Comparison of ENCODE assay signal across 11 cellular contexts in the genomic region with DNA sequence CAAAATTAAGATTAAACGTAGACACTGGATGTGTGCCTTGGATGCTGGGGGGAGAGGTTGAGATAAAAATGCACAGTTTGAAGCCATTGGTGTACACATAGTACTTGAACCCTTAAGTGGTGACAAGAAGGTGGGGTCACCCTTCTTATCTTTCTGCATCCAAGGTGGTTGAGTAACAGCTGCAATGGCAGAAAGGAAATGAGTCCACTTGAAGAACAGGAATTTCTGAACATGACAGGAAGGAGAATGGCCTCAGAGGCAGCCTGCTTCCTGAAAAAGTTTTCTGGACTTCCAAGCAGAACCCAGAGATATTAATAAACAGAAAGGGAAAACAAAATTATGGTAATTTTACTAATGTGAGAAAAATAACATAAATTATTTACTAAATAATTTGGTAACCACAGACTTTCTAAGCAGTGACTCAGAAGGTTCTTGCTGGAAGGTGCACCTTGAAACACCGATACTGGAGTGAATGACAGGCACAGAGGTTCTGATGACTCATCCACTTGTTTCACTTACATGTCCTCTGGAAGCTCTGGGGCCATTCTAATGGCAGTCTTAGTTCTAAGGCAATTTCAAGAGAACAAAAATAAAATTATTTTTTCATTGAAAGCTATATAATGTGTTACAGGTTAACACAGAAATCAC.
A peak's percentile ranks its signal among the peaks of the same experiment; 100 is the strongest.
DNase-seq lines count a peak whose midpoint lies in the region; ATAC-seq and TF ChIP-seq lines count a peak whose summit lies in the region.
"Had no signal": no experiment of that assay in that cellular context is flagged by ENCODE, and none has a peak within 500 bp of the region (broad histone marks: within the 10 kb centered on the region; RNA-seq: fewer than 3 reads in every experiment).

No MANE protein-coding gene starts in this region.

- H3K79me2 ChIP-seq in PC-9 (ENCODE audit: low read depth), result no peaks in the 10 kb centered on the region
- no peaks in the 10 kb centered on the region for H3K79me2 ChIP-seq in smooth muscle cell (ENCODE audit: low read depth)
- no peaks in the 10 kb centered on the region for H3K79me2 ChIP-seq in mesendoderm (ENCODE audit: control insufficient read depth, insufficient read depth, low read length)

- peak; percentile 76 for ATAC-seq in activated CD4-positive, alpha-beta T cell treated with anti-CD3 and anti-CD28 coated beads for 36 hours
- peak; percentile 94 for ATAC-seq in HG02884 (IDR thresholded peaks at IDR 0.05; ENCODE audit: unreplicated experiment)

- H3K9me3 Mint-ChIP-seq in activated CD4-positive, alpha-beta T cell treated with anti-CD3 and anti-CD28 coated beads for 36 hours (ENCODE audit: low read depth), result no peaks in the 10 kb centered on the region

- no peak overlapping the region for H2BK5ac ChIP-seq in mesendoderm (ENCODE audit: low read length)

- no TSS peak for BruUV-seq in PC-9 (replicated peaks; lab: Mats Ljungman, UMichigan)

- no peak overlapping the region for H2AK5ac ChIP-seq in mesendoderm (ENCODE audit: low read length)

- H3K4ac ChIP-seq in mesendoderm (ENCODE audit: low read depth, low read length), result no peak overlapping the region

- H3K27me3 Mint-ChIP-seq in activated CD4-positive, alpha-beta T cell treated with anti-CD3 and anti-CD28 coated beads for 36 hours, result peaks cover 2% of the 10 kb centered on the region

- H3K9ac ChIP-seq in smooth muscle cell (ENCODE audit: low read depth) (peak overlapping the region; percentile 6), mesendoderm (ENCODE audit: low read length) (no peak overlapping the region)

- H3F3A ChIP-seq in PC-9 (ENCODE audit: insufficient read depth, low read depth) (peaks cover 14% of the 10 kb centered on the region; the same call in 1 of the 2 replicates), smooth muscle cell (ENCODE audit: low read depth) (no peaks in the 10 kb centered on the region)

- intact Hi-C loops in activated CD4-positive, alpha-beta T cell treated with anti-CD3 and anti-CD28 coated beads for 36 hours (cut with DNase I, micrococcal nuclease), result no loop called here
- intact Hi-C loops in PC-9 (cut with micrococcal nuclease; ENCODE audit: unreplicated experiment), result loop anchor here (1.0 to 2.0 kb wide), 2 partner anchors 84 to 120 kb away; partner anchors contain the start of gene HS3ST1

- H3K27me3 ChIP-seq in PC-9 (ENCODE audit: insufficient read depth, low read depth), result no peaks in the 10 kb centered on the region
- no peaks in the 10 kb centered on the region for H3K27me3 ChIP-seq in smooth muscle cell (ENCODE audit: low read depth)
- H3K27me3 ChIP-seq in mesendoderm (ENCODE audit: insufficient read depth, low read length, poor library complexity), result no peaks in the 10 kb centered on the region

- peaks cover 11% of the 10 kb centered on the region for H3K4me1 Mint-ChIP-seq in activated CD4-positive, alpha-beta T cell treated with anti-CD3 and anti-CD28 coated beads for 36 hours

- H3K4me1 ChIP-seq in PC-9 (replicated peaks; ENCODE audit: insufficient read depth), result peaks cover 29% of the 10 kb centered on the region
- H3K4me1 ChIP-seq in smooth muscle cell (ENCODE audit: low read depth), result no peaks in the 10 kb centered on the region
- H3K4me1 ChIP-seq in mesendoderm (ENCODE audit: control insufficient read depth, low read depth, low read length), result no peaks in the 10 kb centered on the region

- H2AFZ ChIP-seq in PC-9, result no peak overlapping the region
- no peak overlapping the region for H2AFZ ChIP-seq in smooth muscle cell (ENCODE audit: low read depth)

- peak; percentile 8 for DNase-seq in activated CD4-positive, alpha-beta T cell treated with anti-CD3 and anti-CD28 coated beads for 36 hours
- no peak for DNase-seq in activated CD4-positive, alpha-beta T cell treated with anti-CD3 and anti-CD28 coated beads, Interleukin-2, amount 50 U/mL, for 4 hours
- DNase-seq in PC-9 (peak; percentile 29 to 77), smooth muscle cell (lab: John Stamatoyannopoulos, UW; ENCODE audit: unreplicated experiment) (no peak), NCI-H2107 treated with DMSO at 0.1 percent for 48 hours (lab: John Stamatoyannopoulos, UW; ENCODE audit: unreplicated experiment) (no peak), mesendoderm (no peak), T1000 (lab: John Stamatoyannopoulos, UW) (no peak)
- DNase-seq: NCI-H2029 treated with DMSO at 0.1 percent for 48 hours had no signal

- TF ChIP-seq CTCF in PC-9 (conservative IDR thresholded peaks at IDR 0.05), result no peak
- TF ChIP-seq CTCF in smooth muscle cell (IDR thresholded peaks at IDR 0.05; ENCODE audit: borderline replicate concordance, insufficient read depth, poor library complexity, severe bottlenecking), result no peak

- POLR2A ChIA-PET in activated CD4-positive, alpha-beta T cell treated with anti-CD3 and anti-CD28 coated beads for 36 hours (lab: Charles Lee), result no interaction called here
- POLR2A ChIA-PET in PC-9 (lab: Charles Lee; ENCODE audit: unreplicated experiment), result interaction anchor here (0.6 kb wide), 3 partner anchors 37 to 150 kb away, joined by 3 to 4 read pairs (median 3); no protein-coding TSS in a partner anchor

- H3K4me2 ChIP-seq in PC-9 (peak overlapping the region; percentile 49), smooth muscle cell (peak overlapping the region; percentile 16), mesendoderm (ENCODE audit: low read length) (no peak overlapping the region)

- H4K5ac ChIP-seq in mesendoderm (ENCODE audit: low read length), result no peak overlapping the region

- H3K36me3 ChIP-seq in PC-9 (ENCODE audit: low read depth) (no peaks in the 10 kb centered on the region), smooth muscle cell (ENCODE audit: low read depth) (no peaks in the 10 kb centered on the region), mesendoderm (ENCODE audit: control insufficient read depth, insufficient read depth, low read length) (no peaks in the 10 kb centered on the region)

- H4K8ac ChIP-seq in mesendoderm (ENCODE audit: low read depth, low read length), result no peak overlapping the region

- H4K20me1 ChIP-seq in PC-9 (ENCODE audit: insufficient read depth) (no peaks in the 10 kb centered on the region), smooth muscle cell (ENCODE audit: low read depth) (no peaks in the 10 kb centered on the region)

- H2BK120ac ChIP-seq in mesendoderm (ENCODE audit: low read depth, low read length), result no peak overlapping the region

- H3K18ac ChIP-seq in mesendoderm (ENCODE audit: low read length), result no peak overlapping the region

- no peak overlapping the region for H3K4me3 Mint-ChIP-seq in activated CD4-positive, alpha-beta T cell treated with anti-CD3 and anti-CD28 coated beads for 36 hours

- H3K27ac ChIP-seq in PC-9 (peak overlapping the region; percentile 93), smooth muscle cell (ENCODE audit: low read depth) (peak overlapping the region; percentile 82), mesendoderm (ENCODE audit: low read depth, low read length) (no peak overlapping the region)
- H3K27ac ChIP-seq: coronary artery, VCaP had no signal

- 0 out of 2 replicates have a peak overlapping the region, but pooled peaks have one; percentile 10 for H3K4me3 ChIP-seq in PC-9
- no peak overlapping the region for H3K4me3 ChIP-seq in smooth muscle cell
- H3K4me3 ChIP-seq in mesendoderm (ENCODE audit: low read length), result no peak overlapping the region
- H3K4me3 ChIP-seq: coronary artery had no signal

- H3K36me3 Mint-ChIP-seq in activated CD4-positive, alpha-beta T cell treated with anti-CD3 and anti-CD28 coated beads for 36 hours (ENCODE audit: low read depth), result no peaks in the 10 kb centered on the region

- no peaks in the 10 kb centered on the region for H3K9me2 ChIP-seq in PC-9 (ENCODE audit: insufficient read depth)

- 75% methylated on average over 2 of the region's 2 CpGs for WGBS in smooth muscle cell (ENCODE audit: low lambda C conversion rate)
- no CpG with 5 or more reads among the region's 2 CpGs for WGBS in mesendoderm (ENCODE audit: extremely low coverage, insufficient coverage, low lambda C conversion rate)

- H3K23ac ChIP-seq in mesendoderm (ENCODE audit: low read length), result no peak overlapping the region

- no peak overlapping the region for H2BK15ac ChIP-seq in mesendoderm (replicated peaks; ENCODE audit: low read depth)

- H3K27ac Mint-ChIP-seq in activated CD4-positive, alpha-beta T cell treated with anti-CD3 and anti-CD28 coated beads for 36 hours, result no peak overlapping the region

- no peaks in the 10 kb centered on the region for H3K79me1 ChIP-seq in mesendoderm (ENCODE audit: low read length)

- no peak overlapping the region for H3K56ac ChIP-seq in mesendoderm (ENCODE audit: low read length)

- H3K9me3 ChIP-seq in PC-9 (ENCODE audit: insufficient read depth, low read depth) (peaks cover 9% of the 10 kb centered on the region; the same call in 1 of the 2 replicates), smooth muscle cell (replicated peaks; ENCODE audit: low read depth) (peaks cover 3% of the 10 kb centered on the region)

- CTCF ChIA-PET in activated CD4-positive, alpha-beta T cell treated with anti-CD3 and anti-CD28 coated beads for 36 hours (lab: Charles Lee), result no interaction called here
- CTCF ChIA-PET in PC-9 (lab: Charles Lee), result no interaction called here

Comparison
In these comparisons a context has a peak if more than half of its experiments do, and no peak if none do; other contexts are left out.
1. DNase-seq: peak in activated CD4-positive, alpha-beta T cell treated with anti-CD3 and anti-CD28 coated beads for 36 hours (single experiment) and PC-9 (2 of 2); none in activated CD4-positive, alpha-beta T cell treated with anti-CD3 and anti-CD28 coated beads, Interleukin-2, amount 50 U/mL, for 4 hours (0 of 2), smooth muscle cell (single experiment), NCI-H2107 treated with DMSO at 0.1 percent for 48 hours (single experiment), mesendoderm (single experiment) and T1000 (single experiment).